21 cellular contexts compared by ENCODE assay signal in genomic region chr17:72997559-72997958, GRCh38.
"Had no signal": no experiment of that assay in that cellular context is flagged by ENCODE, and none has a peak within 500 bp of the region (broad histone marks: within the 10 kb centered on the region; RNA-seq: fewer than 3 reads in every experiment).

No MANE protein-coding gene starts in this region.

- H3K27me3 Mint-ChIP-seq: activated CD4-positive, alpha-beta T cell treated with anti-CD3 and anti-CD28 coated beads, Interleukin-2, amount 10 ng/mL, durations not matched to agents 7 days and 5 days; activated naive CD8-positive, alpha-beta T cell; brain; central memory CD8-positive, alpha-beta T cell; effector memory CD8-positive, alpha-beta T cell; natural killer cell treated with Interleukin-12 subunit alpha and Interleukin-12 subunit beta and Interleukin-15 and Interleukin-18, amount 100 ng/mL, for 72 hours; type B pancreatic cell had no signal

- H3K27ac ChIP-seq: epithelial cell of prostate, right atrium auricular region, suprapubic skin had no signal

- H3K4me3 ChIP-seq: right atrium auricular region, suprapubic skin had no signal

- H3K9me3 Mint-ChIP-seq: central memory CD8-positive, alpha-beta T cell; effector memory CD8-positive, alpha-beta T cell; natural killer cell treated with Interleukin-12 subunit alpha and Interleukin-12 subunit beta and Interleukin-15 and Interleukin-18, amount 100 ng/mL, for 72 hours had no signal

- H3K36me3 ChIP-seq: right atrium auricular region, suprapubic skin had no signal

- H3K4me1 ChIP-seq: right atrium auricular region, suprapubic skin had no signal

- H3K4me3 Mint-ChIP-seq: activated CD4-positive, alpha-beta T cell treated with anti-CD3 and anti-CD28 coated beads, Interleukin-2, amount 10 ng/mL, durations not matched to agents 7 days and 5 days; activated naive CD8-positive, alpha-beta T cell; activated T-cell treated with anti-CD3 and anti-CD28 coated beads, Interleukin-2, amount 50 U/mL, for 72 hours; brain; central memory CD8-positive, alpha-beta T cell; effector memory CD8-positive, alpha-beta T cell; natural killer cell treated with Interleukin-12 subunit alpha and Interleukin-12 subunit beta and Interleukin-15 and Interleukin-18, amount 100 ng/mL, for 72 hours; type B pancreatic cell had no signal

- ATAC-seq: activated T-cell treated with anti-CD3 and anti-CD28 coated beads, Interleukin-2, amount 50 U/mL, for 72 hours; effector memory CD8-positive, alpha-beta T cell; natural killer cell treated with Interleukin-12 subunit alpha and Interleukin-12 subunit beta and Interleukin-15 and Interleukin-18, amount 100 ng/mL, for 72 hours; stimulated activated naive CD8-positive, alpha-beta T cell treated with anti-CD3 and anti-CD28 coated beads, Interleukin-15, Interleukin-2, amounts not matched to agents 100 U/mL and 50 U/mL, for 24 hours had no signal

- H3K27me3 ChIP-seq: right atrium auricular region, suprapubic skin had no signal

- DNase-seq: activated CD4-positive, alpha-beta T cell treated with anti-CD3 and anti-CD28 coated beads, Interleukin-2, amount 10 ng/mL, durations not matched to agents 7 days and 5 days; activated CD8-positive, alpha-beta memory T cell treated with anti-CD3 and anti-CD28 coated beads, Interleukin-2, amount 50 U/mL, for 48 hours; activated gamma-delta T cell; activated T-cell treated with anti-CD3 and anti-CD28 coated beads, Interleukin-2, amount 50 U/mL, for 72 hours; amniotic stem cell; cortex of kidney; effector memory CD8-positive, alpha-beta T cell; mesendoderm; occipital lobe; small intestine; stimulated activated naive CD8-positive, alpha-beta T cell treated with anti-CD3 and anti-CD28 coated beads, Interleukin-15, Interleukin-2, amounts not matched to agents 100 U/mL and 50 U/mL, for 24 hours; T-helper 2 cell had no signal

- H3K9me3 ChIP-seq: right atrium auricular region, suprapubic skin had no signal

- H3K27ac Mint-ChIP-seq: activated CD4-positive, alpha-beta T cell treated with anti-CD3 and anti-CD28 coated beads, Interleukin-2, amount 10 ng/mL, durations not matched to agents 7 days and 5 days; activated naive CD8-positive, alpha-beta T cell; activated T-cell treated with anti-CD3 and anti-CD28 coated beads, Interleukin-2, amount 50 U/mL, for 72 hours; effector memory CD8-positive, alpha-beta T cell; natural killer cell treated with Interleukin-12 subunit alpha and Interleukin-12 subunit beta and Interleukin-15 and Interleukin-18, amount 100 ng/mL, for 72 hours; progenitor cell of endocrine pancreas; type B pancreatic cell had no signal
